Comparison of ENCODE assay signal across 9 cellular contexts in genomic region chr18:74378179-74378682, GRCh38.
DNase-seq lines count a peak whose midpoint lies in the region; ATAC-seq and TF ChIP-seq lines count a peak whose summit lies in the region.
"Had no signal": no experiment of that assay in that cellular context is flagged by ENCODE, and none has a peak within 500 bp of the region (broad histone marks: within the 10 kb centered on the region; RNA-seq: fewer than 3 reads in every experiment).

No MANE protein-coding gene starts in this region.

- no peaks in the 10 kb centered on the region for H3K27me3 ChIP-seq in CD8-positive, alpha-beta T cell (ENCODE audit: insufficient read depth, low read length)
- no peaks in the 10 kb centered on the region for H3K27me3 ChIP-seq in lower lobe of right lung (ENCODE audit: low read depth)

- ATAC-seq in CD8-positive, alpha-beta T cell, result peak; percentile 35
- ATAC-seq in lower lobe of right lung (peak; percentile 60 to 65), HG03097 (IDR thresholded peaks at IDR 0.05; ENCODE audit: low FRiP score, unreplicated experiment) (no peak), GM21390 (IDR thresholded peaks at IDR 0.05; ENCODE audit: unreplicated experiment) (no peak)

- peaks cover 52% of the 10 kb centered on the region for H3K4me1 ChIP-seq in CD8-positive, alpha-beta T cell (ENCODE audit: insufficient read depth, low read length)
- H3K4me1 ChIP-seq in lower lobe of right lung, result peaks cover 4% of the 10 kb centered on the region

- peak in 3 of 7 experiments; percentile 18 to 54 (median 51) for DNase-seq in CD8-positive, alpha-beta T cell
- peak; percentile 61 for DNase-seq in H4 (ENCODE audit: low spot score)
- no peak for DNase-seq in T-helper 2 cell treated with Interferon-gamma antibody and Interleukin-4, amounts not matched to agents 5 μg/mL and 100 μg/mL, for 36 hours (ENCODE audit: low spot score)
- DNase-seq in lower lobe of right lung, result no peak
- DNase-seq in CD1c-positive myeloid dendritic cell (ENCODE audit: extremely low spot score), result no peak
- DNase-seq in activated gamma-delta T cell (lab: John Stamatoyannopoulos, UW), result no peak
- DNase-seq: Karpas-422 had no signal

- peak overlapping the region; percentile 41 for H3K4me3 ChIP-seq in CD8-positive, alpha-beta T cell (ENCODE audit: low read depth, low read length)
- no peak overlapping the region for H3K4me3 ChIP-seq in lower lobe of right lung

- CTCF ChIA-PET in CD8-positive, alpha-beta T cell (lab: Charles Lee), result interaction anchor here (0.8 to 2.8 kb wide), 14 partner anchors 8 to 174 kb away, joined by 3 to 26 read pairs (median 3); partner anchors contain the start of gene CNDP2

- no peaks in the 10 kb centered on the region for H3K36me3 Mint-ChIP-seq in CD8-positive, alpha-beta T cell
- H3K36me3 Mint-ChIP-seq in T-helper 2 cell treated with Interferon-gamma antibody and Interleukin-4, amounts not matched to agents 5 μg/mL and 100 μg/mL, for 36 hours (ENCODE audit: low read depth), result no peaks in the 10 kb centered on the region

- H3K27ac Mint-ChIP-seq in CD8-positive, alpha-beta T cell, result peak overlapping the region; percentile 88
- peak overlapping the region; percentile 71 for H3K27ac Mint-ChIP-seq in T-helper 2 cell treated with Interferon-gamma antibody and Interleukin-4, amounts not matched to agents 5 μg/mL and 100 μg/mL, for 36 hours

- POLR2A ChIA-PET in CD8-positive, alpha-beta T cell (lab: Charles Lee), result interaction anchor here (1.1 to 2.6 kb wide), 9 partner anchors 11 to 118 kb away, joined by 3 to 9 read pairs (median 4); partner anchors contain the start of gene CNDP2

- H3K9me3 Mint-ChIP-seq in CD8-positive, alpha-beta T cell, result peaks cover 3% of the 10 kb centered on the region
- H3K9me3 Mint-ChIP-seq in T-helper 2 cell treated with Interferon-gamma antibody and Interleukin-4, amounts not matched to agents 5 μg/mL and 100 μg/mL, for 36 hours, result no peaks in the 10 kb centered on the region

- H3K27ac ChIP-seq in CD8-positive, alpha-beta T cell (ENCODE audit: low read depth, low read length), result peak overlapping the region; percentile 56
- no peak overlapping the region for H3K27ac ChIP-seq in lower lobe of right lung

- H3K27me3 Mint-ChIP-seq in CD8-positive, alpha-beta T cell (ENCODE audit: low read depth), result no peaks in the 10 kb centered on the region
- peaks cover 19% of the 10 kb centered on the region for H3K27me3 Mint-ChIP-seq in T-helper 2 cell treated with Interferon-gamma antibody and Interleukin-4, amounts not matched to agents 5 μg/mL and 100 μg/mL, for 36 hours (ENCODE audit: low read depth)

- peaks cover 58% of the 10 kb centered on the region for H3K4me1 Mint-ChIP-seq in CD8-positive, alpha-beta T cell (ENCODE audit: low read depth)
- H3K4me1 Mint-ChIP-seq in T-helper 2 cell treated with Interferon-gamma antibody and Interleukin-4, amounts not matched to agents 5 μg/mL and 100 μg/mL, for 36 hours (ENCODE audit: low read depth), result peaks cover 41% of the 10 kb centered on the region

- H3K36me3 ChIP-seq in CD8-positive, alpha-beta T cell (ENCODE audit: insufficient read depth, low read length), result no peaks in the 10 kb centered on the region
- no peaks in the 10 kb centered on the region for H3K36me3 ChIP-seq in lower lobe of right lung

- intact Hi-C loops in CD8-positive, alpha-beta T cell (cut with DNase I, micrococcal nuclease), result loop anchor here in 1 of 2 experiments (10.0 kb wide), 1 partner anchor 837 kb away; the partner anchor contains the start of gene TSHZ1
- intact Hi-C loops in lower lobe of right lung (cut with DNase I), result no loop called here

- peak overlapping the region; percentile 64 for H3K4me3 Mint-ChIP-seq in CD8-positive, alpha-beta T cell
- H3K4me3 Mint-ChIP-seq in T-helper 2 cell treated with Interferon-gamma antibody and Interleukin-4, amounts not matched to agents 5 μg/mL and 100 μg/mL, for 36 hours, result peak overlapping the region; percentile 62

- no peak for TF ChIP-seq CTCF in CD8-positive, alpha-beta T cell (IDR thresholded peaks at IDR 0.05)
- TF ChIP-seq CTCF in lower lobe of right lung (IDR thresholded peaks at IDR 0.05), result no peak

- no peaks in the 10 kb centered on the region for H3K9me3 ChIP-seq in CD8-positive, alpha-beta T cell (ENCODE audit: low read length)
- no peaks in the 10 kb centered on the region for H3K9me3 ChIP-seq in lower lobe of right lung

Comparison
In these comparisons a context has a peak if more than half of its experiments do, and no peak if none do; other contexts are left out.
1. ATAC-seq: peak in CD8-positive, alpha-beta T cell (single experiment) and lower lobe of right lung (2 of 2); none in HG03097 (single experiment) and GM21390 (single experiment).